5 cellular contexts compared by ENCODE assay signal in genomic region chr19:15607978-15608925, GRCh38. TPM values are rescaled to one million over a fixed set of nuclear protein-coding genes. Genes with fewer than 3 reads are reported as not detected.
"Had no signal": no experiment of that assay in that cellular context is flagged by ENCODE, and none has a peak within 500 bp of the region (broad histone marks: within the 10 kb centered on the region; RNA-seq: fewer than 3 reads in every experiment).

No MANE protein-coding gene starts in this region.

RNA-seq across cellular contexts. Expression of gene CYP4F8, which starts 6.8 kb away (rescaled TPM):
- total RNA-seq: HT-29, HT1080, IMR-90, K562 had no signal
- polyA plus RNA-seq: IgD-negative memory B cell, IMR-90, K562 had no signal

RNA-seq across cellular contexts. Expression of gene CYP4F3, which starts 32.4 kb away (rescaled TPM):
- total RNA-seq: IMR-90 had no signal
- polyA plus RNA-seq: IgD-negative memory B cell, IMR-90 had no signal
